ENCODE assay signal across 1 cellular context in genomic region chr7:56048763-56049162, GRCh38.
TF ChIP-seq lines count a peak whose summit lies in the region.

No MANE protein-coding gene starts in this region.

TF ChIP-seq in HEK293, 187 proteins besides CTCF, POLR2A, EP300 and RAD21 (continued from another document):
- TF ChIP-seq PRDM10 (tag by site-specific recombination; IDR thresholded peaks at IDR 0.05): peak; percentile 90
- peak; percentile 80 for TF ChIP-seq OSR2 (tag by site-specific recombination; IDR thresholded peaks at IDR 0.05)
- peak; percentile 46; the same call in 1 of the 2 replicates for TF ChIP-seq ZNF335 (tag by site-specific recombination; conservative IDR thresholded peaks at IDR 0.05)
- TF ChIP-seq ZNF362 (tag by site-specific recombination; IDR thresholded peaks at IDR 0.05): peak; percentile 83; the same call in 1 of the 2 replicates
